25 cellular contexts compared by ENCODE assay signal in genomic region chr13:49812806-49813205, GRCh38.
"Had no signal": no experiment of that assay in that cellular context is flagged by ENCODE, and none has a peak within 500 bp of the region (broad histone marks: within the 10 kb centered on the region; RNA-seq: fewer than 3 reads in every experiment).

No MANE protein-coding gene starts in this region.

- H3K4me3 Mint-ChIP-seq: activated T-cell treated with anti-CD3 and anti-CD28 coated beads, Interleukin-2, amount 50 U/mL, for 72 hours; immature natural killer cell; nephron; stimulated activated naive B cell treated with anti-CD40 and anti-IgM and Interleukin-4, amounts not matched to agents 10 μg/mL and 1 μg/mL and 100 μg/mL, for 72 hours had no signal

- H3K9me3 Mint-ChIP-seq: activated T-cell treated with anti-CD3 and anti-CD28 coated beads, Interleukin-2, amount 50 U/mL, for 72 hours; nephron; stimulated activated naive B cell treated with anti-CD40 and anti-IgM and Interleukin-4, amounts not matched to agents 10 μg/mL and 1 μg/mL and 100 μg/mL, for 72 hours had no signal

- H3K27me3 ChIP-seq: brain microvascular endothelial cell, thyroid gland had no signal

- H3K36me3 ChIP-seq: brain microvascular endothelial cell, gastroesophageal sphincter, heart right ventricle, lower lobe of right lung, thyroid gland, WERI-Rb-1 had no signal

- H3K4me3 ChIP-seq: gastroesophageal sphincter, heart right ventricle, lower lobe of right lung, smooth muscle cell, thyroid gland had no signal

- ATAC-seq: activated T-cell treated with anti-CD3 and anti-CD28 coated beads, Interleukin-2, amount 50 U/mL, for 72 hours; gastroesophageal sphincter; lower lobe of right lung; stimulated activated naive B cell treated with anti-CD40 and anti-IgM and Interleukin-4, amounts not matched to agents 10 μg/mL and 1 μg/mL and 100 μg/mL, for 72 hours had no signal

- H3K27ac Mint-ChIP-seq: activated T-cell treated with anti-CD3 and anti-CD28 coated beads, Interleukin-2, amount 50 U/mL, for 72 hours; immature natural killer cell; nephron; stimulated activated naive B cell treated with anti-CD40 and anti-IgM and Interleukin-4, amounts not matched to agents 10 μg/mL and 1 μg/mL and 100 μg/mL, for 72 hours had no signal

- H3K9me3 ChIP-seq: gastroesophageal sphincter, lower lobe of right lung, thyroid gland had no signal

- H3K4me1 Mint-ChIP-seq: immature natural killer cell; stimulated activated naive B cell treated with anti-CD40 and anti-IgM and Interleukin-4, amounts not matched to agents 10 μg/mL and 1 μg/mL and 100 μg/mL, for 72 hours had no signal

- H3K36me3 Mint-ChIP-seq: immature natural killer cell; stimulated activated naive B cell treated with anti-CD40 and anti-IgM and Interleukin-4, amounts not matched to agents 10 μg/mL and 1 μg/mL and 100 μg/mL, for 72 hours had no signal

- H3K4me2 ChIP-seq: smooth muscle cell had no signal

- DNase-seq: activated CD4-positive, alpha-beta T cell treated with anti-CD3 and anti-CD28 coated beads for 1 hour; activated CD8-positive, alpha-beta memory T cell treated with anti-CD3 and anti-CD28 coated beads for 24 hours; activated CD8-positive, alpha-beta memory T cell treated with anti-CD3 and anti-CD28 coated beads, Interleukin-2, amount 50 U/mL, for 48 hours; activated effector memory CD4-positive, alpha-beta T cell treated with anti-CD3 and anti-CD28 coated beads, Interleukin-2, amount 50 U/mL, for 16 hours; activated naive CD4-positive, alpha-beta T cell treated with anti-CD3 and anti-CD28 coated beads, Interleukin-2, amount 50 U/mL, for 16 hours; activated T-cell treated with anti-CD3 and anti-CD28 coated beads, Interleukin-2, amount 50 U/mL, for 72 hours; aorta; brain microvascular endothelial cell; cerebellar nuclear complex; cortex of kidney; erythroblast; heart right ventricle; immature natural killer cell; lower lobe of right lung; nucleus accumbens; posterior cingulate gyrus; retina; stimulated activated CD4-positive, alpha-beta T cell treated with anti-CD3 and anti-CD28 coated beads, Interleukin-4, amount 100 ng/mL, for 4 hours; stimulated activated naive B cell treated with anti-CD40 and anti-IgM and Interleukin-4, amounts not matched to agents 10 μg/mL and 1 μg/mL and 100 μg/mL, for 72 hours; thyroid gland; WERI-Rb-1 had no signal

- H3K4me1 ChIP-seq: gastroesophageal sphincter, lower lobe of right lung, thyroid gland had no signal

- H3K27ac ChIP-seq: brain microvascular endothelial cell, gastroesophageal sphincter, heart right ventricle, lower lobe of right lung, thyroid gland, WERI-Rb-1 had no signal

- FAIRE-seq: endometrium had no signal
